Comparison of ENCODE assay signal across 9 cellular contexts in the genomic region with DNA sequence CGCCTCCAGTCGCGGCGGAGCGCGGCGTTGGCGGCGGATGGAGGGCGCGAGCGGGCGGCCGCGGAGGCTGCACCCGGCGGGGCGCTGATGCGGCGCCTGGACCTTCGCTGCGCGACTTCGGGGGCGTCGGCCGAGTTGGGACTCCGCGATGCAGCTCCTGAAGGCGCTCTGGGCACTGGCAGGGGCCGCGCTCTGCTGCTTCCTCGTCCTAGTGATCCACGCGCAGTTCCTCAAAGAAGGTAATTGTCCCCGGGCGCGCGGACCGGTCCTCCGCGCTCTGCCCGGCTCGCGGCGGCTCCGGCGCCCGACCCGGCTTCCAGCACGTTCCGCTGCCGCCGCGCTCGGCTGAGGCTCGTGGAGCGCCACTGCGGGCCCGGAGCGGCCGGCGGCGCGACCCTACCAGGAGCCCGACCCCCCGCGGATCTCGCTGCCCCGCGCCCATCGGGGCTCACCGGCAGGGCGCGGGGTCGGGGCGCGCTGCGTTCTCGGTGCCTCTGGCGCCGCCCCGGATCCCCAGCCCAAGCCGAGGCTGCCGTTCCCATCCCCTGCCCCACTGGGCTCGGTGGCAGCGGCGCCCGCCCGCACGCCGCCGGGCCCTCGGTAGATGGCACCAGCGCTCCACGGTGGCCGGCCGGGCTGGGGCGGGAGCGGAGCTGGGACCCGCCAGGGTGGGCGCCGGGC.
DNase-seq lines count a peak whose midpoint lies in the region; ATAC-seq, FAIRE-seq and TF ChIP-seq lines count a peak whose summit lies in the region.
"Had no signal": no experiment of that assay in that cellular context is flagged by ENCODE, and none has a peak within 500 bp of the region (broad histone marks: within the 10 kb centered on the region; RNA-seq: fewer than 3 reads in every experiment).

No MANE protein-coding gene starts in this region.

- no peaks in the 10 kb centered on the region for H3K9me2 ChIP-seq in neural cell (ENCODE audit: insufficient read depth, low read length)

- no peak overlapping the region for H3K23ac ChIP-seq in H1 (ENCODE audit: insufficient read length)

- no peak for TF ChIP-seq EP300 in H1 (IDR thresholded peaks at IDR 0.05; ENCODE audit: borderline replicate concordance in 1 of 2, low read depth in 2 of 2, low read length in 2 of 2)
- no peak for TF ChIP-seq EP300 in neural cell (conservative IDR thresholded peaks at IDR 0.05; ENCODE audit: poor library complexity, severe bottlenecking)

- peak; percentile 71 for DNase-seq in AG08395 (ENCODE audit: low spot score)
- no peak for DNase-seq in LNCaP clone FGC (ENCODE audit: low read depth)
- peak in 1 of 2 experiments; percentile 85 for DNase-seq in H1 (ENCODE audit: low read depth in 1 of 2, low spot score in 2 of 2)
- no peak for DNase-seq in amniotic stem cell (lab: John Stamatoyannopoulos, UW)
- no peak for DNase-seq in NCI-H187 treated with DMSO at 0.1 percent for 48 hours (lab: John Stamatoyannopoulos, UW)
- DNase-seq in mucosa of gallbladder (ENCODE audit: low spot score) = no peak
- DNase-seq: cerebellar nuclear complex had no signal

- ATAC-seq in HG03097 (IDR thresholded peaks at IDR 0.05; ENCODE audit: low FRiP score, unreplicated experiment) = no peak

- H3F3A ChIP-seq in neural cell (ENCODE audit: insufficient read depth, low read length, poor library complexity, severe bottlenecking) = no peaks in the 10 kb centered on the region

- TF ChIP-seq CTCF in LNCaP clone FGC (IDR thresholded peaks at IDR 0.05; ENCODE audit: control insufficient read depth, extremely low read depth, insufficient read depth) (peak; percentile 93), H1 (IDR thresholded peaks at IDR 0.05; ENCODE audit: control extremely low read depth in 1 of 3, insufficient read depth in 1 of 3, low read depth in 1 of 3, low read length in 3 of 3) (peak; percentile 56 to 76 (median 66)), neural cell (IDR thresholded peaks at IDR 0.05; ENCODE audit: poor library complexity, severe bottlenecking) (peak; percentile 91)

- no peak overlapping the region for H3K14ac ChIP-seq in H1 (ENCODE audit: insufficient read length)

- H3K18ac ChIP-seq in H1 (ENCODE audit: extremely low read depth, low read length) = no peak overlapping the region; the same call in 1 of the 2 replicates

- POLR2A ChIA-PET in H1 (lab: Charles Lee; ENCODE audit: partially characterized antibody) = interaction anchor here (0.6 to 1.1 kb wide), 2 partner anchors 67 to 97 kb away, joined by 3 read pairs; no protein-coding TSS in a partner anchor

- H3K36me3 ChIP-seq in H1 (ENCODE audit: control insufficient read depth in 2 of 4, insufficient read depth in 4 of 4, low read length in 3 of 4) (no peaks in the 10 kb centered on the region), neural cell (ENCODE audit: insufficient read depth, low read length) (no peaks in the 10 kb centered on the region)

- 1% methylated on average over 36 of the region's 103 CpGs; no CpG with 5 or more reads in 1 of the 2 experiments for WGBS in H1 (ENCODE audit: extremely low coverage in 1 of 2, insufficient coverage in 1 of 2, insufficient read length in 1 of 2, insufficient replicate concordance in 2 of 2, low coverage in 1 of 2, low lambda C conversion rate in 2 of 2, missing lambda C conversion rate in 1 of 2), 2 experiments

- H2AFZ ChIP-seq in H1 (ENCODE audit: low read length) = no peak overlapping the region
- H2AFZ ChIP-seq in neural cell (ENCODE audit: low read depth, low read length) = no peak overlapping the region

- no peak overlapping the region for H3K4ac ChIP-seq in H1 (replicated peaks; ENCODE audit: insufficient read length, low read depth, low read length)

- H3K23me2 ChIP-seq in H1 (ENCODE audit: low read depth, low read length) = peaks cover 4% of the 10 kb centered on the region; the same call in 1 of the 2 replicates

- CTCF ChIA-PET in H1 (lab: Charles Lee; ENCODE audit: partially characterized antibody) = interaction anchor here (0.6 to 1.7 kb wide), 7 partner anchors 73 to 619 kb away, joined by 3 to 4 read pairs (median 3); no protein-coding TSS in a partner anchor

- H2BK5ac ChIP-seq in H1 (ENCODE audit: low read depth, low read length) = no peak overlapping the region

- no peak overlapping the region for H2BK120ac ChIP-seq in H1 (replicated peaks; ENCODE audit: low read depth, low read length)

- H3K27me3 ChIP-seq in H1 (replicated peaks in 1 of 4; ENCODE audit: control insufficient read depth in 3 of 4, extremely low read depth in 1 of 4, insufficient read depth in 3 of 4, low read length in 3 of 4) (peaks cover 0 to 12% (median 3%) of the 10 kb centered on the region in 4 experiments; a peak in 3 of 7 replicates), neural cell (ENCODE audit: insufficient read depth, low read depth, low read length) (no peaks in the 10 kb centered on the region)

- H3K79me2 ChIP-seq in H1 (ENCODE audit: control insufficient read depth in 1 of 2, insufficient read depth in 2 of 2, low read length in 2 of 2) (peaks cover 0 to 7% of the 10 kb centered on the region in 2 experiments; a peak in 1 of 4 replicates), neural cell (replicated peaks; ENCODE audit: insufficient read depth, low read length) (no peaks in the 10 kb centered on the region)

- peaks cover 0 to 10% (median 4%) of the 10 kb centered on the region in 4 experiments; a peak in 2 of 7 replicates for H3K4me1 ChIP-seq in H1 (replicated peaks in 1 of 4; ENCODE audit: control insufficient read depth in 3 of 4, insufficient read depth in 4 of 4, low read length in 3 of 4)

- H3K4me2 ChIP-seq in H1 (ENCODE audit: insufficient read depth in 1 of 2, low read depth in 2 of 2, low read length in 2 of 2) (peak overlapping the region; percentile 53 to 88), neural cell (ENCODE audit: low read length) (no peak overlapping the region)

- no peak for TF ChIP-seq POLR2A in H1 (IDR thresholded peaks at IDR 0.05; ENCODE audit: control extremely low read depth in 1 of 2, low read depth in 2 of 2, low read length in 2 of 2)

- H3K9ac ChIP-seq in H1 (replicated peaks in 1 of 4; ENCODE audit: extremely low read depth in 1 of 4, low read depth in 3 of 4, low read length in 3 of 4) = no peak overlapping the region
- peak overlapping the region; percentile 60 for H3K9ac ChIP-seq in neural cell (ENCODE audit: low read length)

- no peak overlapping the region for H3K56ac ChIP-seq in H1 (replicated peaks; ENCODE audit: insufficient read length, low read depth, low read length)

- H2BK12ac ChIP-seq in H1 (ENCODE audit: low read depth, low read length) = no peak overlapping the region

- H3K9me3 ChIP-seq in H1 (ENCODE audit: insufficient read depth in 2 of 2, low read depth in 1 of 2, low read length in 1 of 2) (no peaks in the 10 kb centered on the region), neural cell (ENCODE audit: low read length) (no peaks in the 10 kb centered on the region)

- H3K4me3 ChIP-seq in LNCaP clone FGC (ENCODE audit: low read depth, low read length) = no peak overlapping the region
- peak overlapping the region; percentile 30 to 69 (median 49) for H3K4me3 ChIP-seq in H1 (ENCODE audit: extremely low read depth in 1 of 4, insufficient read depth in 2 of 4, low read depth in 3 of 4, low read length in 4 of 4)
- H3K4me3 ChIP-seq in neural cell (ENCODE audit: low read length) = peak overlapping the region; percentile 64

- no peak overlapping the region for H3K27ac ChIP-seq in H1 (ENCODE audit: low read depth, low read length)
- no peak overlapping the region for H3K27ac ChIP-seq in neural cell (ENCODE audit: low read length)

- peak overlapping the region; percentile 37; the same call in 1 of the 2 replicates for H4K8ac ChIP-seq in H1 (ENCODE audit: extremely low read depth, insufficient read depth, low read length)

- no peak overlapping the region for H2BK15ac ChIP-seq in H1 (ENCODE audit: low read length)

- no peak for FAIRE-seq in H1 (lab: Jason Lieb, UNC)

- no peak overlapping the region for H2AK5ac ChIP-seq in H1 (ENCODE audit: low read depth, low read length)

- peak; percentile 73 to 91 for TF ChIP-seq RAD21 in H1 (IDR thresholded peaks at IDR 0.05 in 1 of 2, conservative IDR thresholded peaks at IDR 0.05 in 1 of 2; ENCODE audit: low read depth in 2 of 2, low read length in 2 of 2)
- peak; percentile 96 for TF ChIP-seq RAD21 in neural cell (conservative IDR thresholded peaks at IDR 0.05)

- H4K20me1 ChIP-seq in H1 (replicated peaks in 1 of 2; ENCODE audit: control insufficient read depth in 1 of 2, insufficient read depth in 2 of 2, low read length in 2 of 2) = peaks cover 20 to 26% of the 10 kb centered on the region in 2 experiments
- no peaks in the 10 kb centered on the region for H4K20me1 ChIP-seq in neural cell (ENCODE audit: insufficient read depth)

- no peak overlapping the region for H4K91ac ChIP-seq in H1 (replicated peaks; ENCODE audit: insufficient read length, low read length)

- no peak overlapping the region for H2BK20ac ChIP-seq in H1 (ENCODE audit: low read length)

- H3K79me1 ChIP-seq in H1 (ENCODE audit: low read depth, low read length) = peaks cover 4% of the 10 kb centered on the region

- no peak overlapping the region for H4K5ac ChIP-seq in H1 (ENCODE audit: insufficient read length, low read depth, low read length)

TF ChIP-seq in H1, 55 proteins besides CTCF, POLR2A, EP300 and RAD21:
- peak; percentile 47 for TF ChIP-seq KDM4A (IDR thresholded peaks at IDR 0.05; ENCODE audit: low read depth, low read length, severe bottlenecking)
- no peak for TF ChIP-seq CEBPB (IDR thresholded peaks at IDR 0.05; ENCODE audit: low read depth, low read length)
- peak; percentile 60 for TF ChIP-seq GABPA (IDR thresholded peaks at IDR 0.05; ENCODE audit: borderline replicate concordance, insufficient read depth, low read length)

TF ChIP-seq in neural cell, 6 proteins besides CTCF, POLR2A, EP300 and RAD21:
- TF ChIP-seq MXI1 (conservative IDR thresholded peaks at IDR 0.05; ENCODE audit: poor library complexity, severe bottlenecking) (peak; percentile 59), EZH2 (IDR thresholded peaks at IDR 0.05; ENCODE audit: borderline replicate concordance, insufficient read depth, low read length, poor library complexity, severe bottlenecking) (no peak), SMC3 (conservative IDR thresholded peaks at IDR 0.05; ENCODE audit: poor library complexity) (peak; percentile 96)
